ENCODE assay signal across 12 cellular contexts in the genomic region with DNA sequence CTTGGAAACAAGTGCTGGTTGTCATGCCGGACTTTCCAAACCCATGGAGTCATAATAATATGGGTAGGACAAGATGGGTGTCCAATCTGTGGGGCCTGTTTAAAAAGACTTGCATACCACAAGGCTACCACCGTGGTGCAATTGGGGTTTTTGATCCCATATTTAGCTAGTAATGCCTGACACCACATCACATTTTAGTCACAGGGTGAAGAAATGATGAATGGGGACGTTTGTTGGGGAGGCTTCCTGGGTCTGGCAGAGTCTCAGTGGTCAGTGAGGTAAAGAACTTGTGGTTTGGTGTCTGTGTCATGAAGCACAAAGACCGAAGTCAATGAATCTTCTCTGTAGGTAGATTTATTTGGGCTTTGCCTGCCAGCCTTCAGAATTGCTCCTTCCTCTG. TPM values are rescaled to one million over a fixed set of nuclear protein-coding genes. Genes with fewer than 3 reads are reported as not detected.
DNase-seq lines count a peak whose midpoint lies in the region; ATAC-seq and TF ChIP-seq lines count a peak whose summit lies in the region.
"Had no signal": no experiment of that assay in that cellular context is flagged by ENCODE, and none has a peak within 500 bp of the region (broad histone marks: within the 10 kb centered on the region; RNA-seq: fewer than 3 reads in every experiment).

No MANE protein-coding gene starts in this region.

- peaks cover 34% of the 10 kb centered on the region for H3K27me3 Mint-ChIP-seq in activated T-cell treated with anti-CD3 and anti-CD28 coated beads, Interleukin-2, amount 50 U/mL, for 24 hours

- no peaks in the 10 kb centered on the region for H3K36me3 ChIP-seq in adrenal gland (replicated peaks in 1 of 2)

- CTCF ChIA-PET in GM10248 (lab: Yijun Ruan, JAX), result no interaction called here

- peak overlapping the region in 3 of 5 donors; percentile 26 to 38 (median 29) for H3K27ac ChIP-seq in adrenal gland

- H3K4me1 ChIP-seq in adrenal gland (replicated peaks in 1 of 2), result peaks cover 25 to 64% of the 10 kb centered on the region in 2 donors

- no peaks in the 10 kb centered on the region for H3K4me1 Mint-ChIP-seq in activated T-cell treated with anti-CD3 and anti-CD28 coated beads, Interleukin-2, amount 50 U/mL, for 24 hours (ENCODE audit: low read depth)

- H3K4me3 ChIP-seq in adrenal gland (no peak overlapping the region), lower leg skin (ENCODE audit: low read depth, poor library complexity, severe bottlenecking) (no peak overlapping the region)

- intact Hi-C loops in adrenal gland (cut with DNase I) (no loop called here), lower leg skin (cut with DNase I; ENCODE audit: low total_unique reads) (no loop called here)

- DNase-seq in GM10248 (ENCODE audit: extremely low spot score) (peak; percentile 30), adrenal gland (no peak), T-helper 9 cell (no peak), lower leg skin (ENCODE audit: low spot score in 2 of 2) (no peak)
- DNase-seq in activated T-cell treated with anti-CD3 and anti-CD28 coated beads, Interleukin-2, amount 50 U/mL, for 24 hours, result no peak
- DNase-seq: activated CD8-positive, alpha-beta memory T cell treated with anti-CD3 and anti-CD28 coated beads, Interleukin-2, amount 50 U/mL, for 48 hours; AML-193; GDM1; NCI-H1436 had no signal

- H3K4me3 Mint-ChIP-seq in activated T-cell treated with anti-CD3 and anti-CD28 coated beads, Interleukin-2, amount 50 U/mL, for 24 hours, result no peak overlapping the region

- H3K27me3 ChIP-seq in adrenal gland, result no peaks in the 10 kb centered on the region

- no peak overlapping the region for H3K27ac Mint-ChIP-seq in activated T-cell treated with anti-CD3 and anti-CD28 coated beads, Interleukin-2, amount 50 U/mL, for 24 hours

- ATAC-seq in GM21360 (IDR thresholded peaks at IDR 0.05; ENCODE audit: unreplicated experiment) (peak; percentile 60), HG03354 (IDR thresholded peaks at IDR 0.05; ENCODE audit: poor library complexity, severe bottlenecking, unreplicated experiment) (peak; percentile 64), HG02678 (IDR thresholded peaks at IDR 0.05; ENCODE audit: unreplicated experiment) (no peak)

- H3K9me3 ChIP-seq in adrenal gland (replicated peaks in 1 of 3), result no peaks in the 10 kb centered on the region

- WGBS in adrenal gland, 4 donors, result 63 to 87% (median 71%) methylated on average over 4 of the region's 4 CpGs
- 71 to 82% methylated on average over 4 of the region's 4 CpGs for WGBS in lower leg skin, 2 donors

- no peaks in the 10 kb centered on the region for H3K9me3 Mint-ChIP-seq in activated T-cell treated with anti-CD3 and anti-CD28 coated beads, Interleukin-2, amount 50 U/mL, for 24 hours

- POLR2A ChIA-PET in GM10248 (lab: Yijun Ruan, JAX), result no interaction called here

- no peaks in the 10 kb centered on the region for H3K36me3 Mint-ChIP-seq in activated T-cell treated with anti-CD3 and anti-CD28 coated beads, Interleukin-2, amount 50 U/mL, for 24 hours (ENCODE audit: low read depth)

- no peak for TF ChIP-seq CTCF in GM10248 (IDR thresholded peaks at IDR 0.05; ENCODE audit: control extremely low read depth, extremely low read depth, low read depth, missing control alignments)
- no peak for TF ChIP-seq CTCF in adrenal gland (IDR thresholded peaks at IDR 0.05)
- TF ChIP-seq CTCF in lower leg skin (IDR thresholded peaks at IDR 0.05), result no peak

- no peak for TF ChIP-seq POLR2A in adrenal gland (IDR thresholded peaks at IDR 0.05)
- no peak for TF ChIP-seq POLR2A in lower leg skin (IDR thresholded peaks at IDR 0.05)

RNA-seq across cellular contexts. Expression of gene P3H2, which starts 31.0 kb away (rescaled TPM):
- total RNA-seq in adrenal gland (100 to 1,000 TPM in 3 of 8 donors, 10 to 100 TPM in 5; 66.1 to 175 (median 90.9) TPM), lower leg skin (10 to 100 TPM; 20.0 to 41.9 (median 35.6) TPM)
- polyA plus RNA-seq in adrenal gland, result 10 to 100 TPM; 22.8 to 91.3 (median 72.8) TPM
